ENCODE assay signal across 1 cellular context in the genomic region with DNA sequence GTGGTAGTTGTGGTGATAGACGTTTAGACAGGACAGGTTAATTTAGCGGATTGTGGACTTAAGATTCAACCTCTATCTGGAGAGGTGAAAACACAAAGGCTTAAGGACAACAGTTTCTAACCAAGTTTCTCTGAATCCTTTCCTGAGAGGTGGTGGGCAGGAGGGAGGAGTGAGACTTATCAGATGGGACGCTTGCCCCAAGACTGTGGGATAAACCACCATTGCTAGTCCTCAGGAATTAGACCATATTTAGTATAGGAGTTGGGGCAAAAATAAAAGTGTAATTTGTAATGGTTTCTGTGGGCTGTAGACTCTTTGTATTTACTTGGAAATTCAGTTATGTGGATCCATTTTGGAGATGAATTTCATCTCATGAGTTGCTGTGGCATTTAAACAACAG.
TF ChIP-seq lines count a peak whose summit lies in the region.

No MANE protein-coding gene starts in this region.

TF ChIP-seq in endothelial cell of umbilical vein, 7 proteins besides CTCF, POLR2A, EP300 and RAD21:
- TF ChIP-seq MAX (IDR thresholded peaks at IDR 0.05; ENCODE audit: insufficient read depth, insufficient read length) (no peak), MYC (IDR thresholded peaks at IDR 0.05; ENCODE audit: low read depth, low read length) (no peak), EZH2 (IDR thresholded peaks at IDR 0.05; ENCODE audit: borderline replicate concordance, low read depth, low read length, severe bottlenecking) (no peak), GATA2 (IDR thresholded peaks at IDR 0.05; ENCODE audit: insufficient read depth, insufficient read length, low read depth, low read length) (no peak), FOS (IDR thresholded peaks at IDR 0.05; ENCODE audit: borderline replicate concordance, insufficient read depth, low read length) (no peak), JUN (IDR thresholded peaks at IDR 0.05; ENCODE audit: borderline replicate concordance, insufficient read depth, insufficient read length, low read depth) (no peak), POLR2AphosphoS5 (IDR thresholded peaks at IDR 0.05; ENCODE audit: insufficient read depth, low read depth, low read length) (no peak)
